ENCODE assay signal across 8 cellular contexts in the genomic region with DNA sequence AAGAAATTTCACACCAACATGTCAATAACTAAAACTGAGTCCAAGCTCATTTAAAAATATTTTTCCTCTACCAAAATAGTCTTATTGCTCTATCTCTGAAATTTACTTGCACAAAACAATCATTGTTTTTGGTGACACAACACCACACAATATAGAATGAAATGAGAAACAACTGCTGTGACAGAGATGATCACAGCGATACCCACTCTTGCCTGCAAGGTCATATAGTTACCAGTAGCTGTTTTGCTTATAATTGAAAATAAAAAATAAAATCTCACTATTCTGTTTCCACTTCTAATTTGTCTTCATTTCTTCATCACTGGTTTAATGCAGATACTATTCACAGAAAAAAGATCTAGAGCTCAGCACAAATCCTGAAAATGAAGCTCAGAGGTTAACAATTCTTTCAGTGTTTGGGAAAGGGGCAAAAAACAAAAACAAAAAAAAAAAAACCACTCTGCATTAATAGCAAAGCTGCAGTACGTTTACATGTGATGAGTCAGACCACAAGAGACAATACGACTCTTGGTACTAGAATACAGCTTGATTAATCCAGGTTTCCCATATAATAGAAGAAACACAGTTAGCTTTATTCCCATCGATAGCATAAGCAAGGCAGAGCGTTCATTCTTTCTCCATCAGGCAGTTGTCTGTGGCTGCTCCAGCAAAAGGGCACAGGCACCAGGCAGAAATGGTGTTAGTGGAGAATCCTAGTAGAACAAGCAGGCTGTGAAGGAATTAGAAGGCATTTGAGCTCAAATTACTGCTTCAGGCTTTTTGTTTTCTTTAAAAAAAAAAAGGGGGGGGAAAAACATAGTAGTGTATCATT. TPM values are rescaled to one million over a fixed set of nuclear protein-coding genes. Genes with fewer than 3 reads are reported as not detected.
DNase-seq lines count a peak whose midpoint lies in the region; ATAC-seq and TF ChIP-seq lines count a peak whose summit lies in the region.

No MANE protein-coding gene starts in this region.

- peaks cover 4 to 6% of the 10 kb centered on the region in 2 donors for H3K36me3 Mint-ChIP-seq in activated T-cell treated with anti-CD3 and anti-CD28 coated beads, Interleukin-2, amount 50 U/mL, for 72 hours (ENCODE audit: insufficient read depth in 2 of 2)
- H3K36me3 Mint-ChIP-seq in neural progenitor cell, result peaks cover 9% of the 10 kb centered on the region

- H3K27me3 ChIP-seq in neural progenitor cell, result no peaks in the 10 kb centered on the region

- DNase-seq in GM12864 (ENCODE audit: low read depth), result no peak
- peak; percentile 69 to 73 for DNase-seq in Kasumi-1 (lab: John Stamatoyannopoulos, UW)
- DNase-seq in activated T-cell treated with anti-CD3 and anti-CD28 coated beads, Interleukin-2, amount 50 U/mL, for 72 hours, result no peak
- peak; percentile 74 for DNase-seq in fibroblast of the aortic adventitia (ENCODE audit: low read depth)
- DNase-seq in neural progenitor cell (ENCODE audit: low spot score), result peak; percentile 60
- DNase-seq in activated CD4-positive, CD25-positive, alpha-beta regulatory T cell treated with anti-CD3 and anti-CD28 coated beads, Interleukin-2, amount 50 U/mL, for 72 hours, result no peak
- no peak for DNase-seq in middle frontal gyrus (ENCODE audit: extremely low spot score, low spot score)

- H4K20me1 ChIP-seq in neural progenitor cell (ENCODE audit: low read depth), result no peaks in the 10 kb centered on the region

- peaks cover 16% of the 10 kb centered on the region for H3F3A ChIP-seq in neural progenitor cell (ENCODE audit: low read depth)

- peaks cover 43% of the 10 kb centered on the region for H3K79me2 ChIP-seq in neural progenitor cell (ENCODE audit: low read depth)

- H3K4me2 ChIP-seq in neural progenitor cell, result peak overlapping the region; percentile 79

- TF ChIP-seq CTCF in GM12864 (IDR thresholded peaks at IDR 0.05; ENCODE audit: low read depth, low read length, missing control alignments) (no peak), fibroblast of the aortic adventitia (IDR thresholded peaks at IDR 0.05; ENCODE audit: insufficient read depth, low read length) (peak; percentile 10), neural progenitor cell (IDR thresholded peaks at IDR 0.05) (no peak)

- peak overlapping the region; percentile 85 for H3K27ac ChIP-seq in neural progenitor cell

- H3K9me3 Mint-ChIP-seq in activated T-cell treated with anti-CD3 and anti-CD28 coated beads, Interleukin-2, amount 50 U/mL, for 72 hours, result peaks cover 0 to 2% of the 10 kb centered on the region in 2 donors
- H3K9me3 Mint-ChIP-seq in neural progenitor cell, result peaks cover 5% of the 10 kb centered on the region

- H3K4me3 ChIP-seq in GM12864 (ENCODE audit: low read depth, low read length), result peak overlapping the region; percentile 54
- peak overlapping the region; percentile 71 for H3K4me3 ChIP-seq in fibroblast of the aortic adventitia (ENCODE audit: low read depth, low read length)
- peak overlapping the region; percentile 43 for H3K4me3 ChIP-seq in neural progenitor cell

- peaks cover 80% of the 10 kb centered on the region for H3K4me1 Mint-ChIP-seq in activated T-cell treated with anti-CD3 and anti-CD28 coated beads, Interleukin-2, amount 50 U/mL, for 72 hours (ENCODE audit: low read depth)
- peaks cover 43% of the 10 kb centered on the region for H3K4me1 Mint-ChIP-seq in neural progenitor cell

- peak overlapping the region; percentile 84 to 94 for H3K4me3 Mint-ChIP-seq in activated T-cell treated with anti-CD3 and anti-CD28 coated beads, Interleukin-2, amount 50 U/mL, for 72 hours
- H3K4me3 Mint-ChIP-seq in neural progenitor cell, result peak overlapping the region; percentile 88

- no peaks in the 10 kb centered on the region for H3K36me3 ChIP-seq in neural progenitor cell

- H2AFZ ChIP-seq in neural progenitor cell (replicated peaks), result peak overlapping the region; percentile 47

- H3K9me3 ChIP-seq in neural progenitor cell (ENCODE audit: low read depth), result no peaks in the 10 kb centered on the region

- H3K9ac ChIP-seq in neural progenitor cell, result no peak overlapping the region

- no peaks in the 10 kb centered on the region for H3K27me3 Mint-ChIP-seq in activated T-cell treated with anti-CD3 and anti-CD28 coated beads, Interleukin-2, amount 50 U/mL, for 72 hours (ENCODE audit: low read depth)
- no peaks in the 10 kb centered on the region for H3K27me3 Mint-ChIP-seq in neural progenitor cell (ENCODE audit: insufficient read depth, low read depth)

- ATAC-seq in activated T-cell treated with anti-CD3 and anti-CD28 coated beads, Interleukin-2, amount 50 U/mL, for 72 hours (replicated peaks in 1 of 2), result peak; percentile 22 to 25
- no peak for ATAC-seq in GM21723 (IDR thresholded peaks at IDR 0.05; ENCODE audit: unreplicated experiment)

- H3K4me1 ChIP-seq in neural progenitor cell, result peaks cover 45% of the 10 kb centered on the region

- peak overlapping the region; percentile 97 for H3K27ac Mint-ChIP-seq in activated T-cell treated with anti-CD3 and anti-CD28 coated beads, Interleukin-2, amount 50 U/mL, for 72 hours
- peak overlapping the region; percentile 97 for H3K27ac Mint-ChIP-seq in neural progenitor cell

RNA-seq across cellular contexts. Expression of a gene that starts 0.8 kb away (rescaled TPM):
- 10 to 100 TPM; 45.3 to 46.1 TPM for total RNA-seq in activated T-cell treated with anti-CD3 and anti-CD28 coated beads, Interleukin-2, amount 50 U/mL, for 72 hours
- 117 and 121 TPM in 2 replicates for total RNA-seq in fibroblast of the aortic adventitia (ENCODE audit: low replicate concordance)
- 29.3 and 36.4 TPM in 2 replicates for total RNA-seq in neural progenitor cell (ENCODE audit: low replicate concordance)

Comparison
In these comparisons a context has a peak if more than half of its experiments do, and no peak if none do; other contexts are left out.
1. DNase-seq: peak in Kasumi-1 (2 of 2), fibroblast of the aortic adventitia (single experiment) and neural progenitor cell (single experiment); none in GM12864 (single experiment), activated T-cell treated with anti-CD3 and anti-CD28 coated beads, Interleukin-2, amount 50 U/mL, for 72 hours (0 of 2), activated CD4-positive, CD25-positive, alpha-beta regulatory T cell treated with anti-CD3 and anti-CD28 coated beads, Interleukin-2, amount 50 U/mL, for 72 hours (single experiment) and middle frontal gyrus (single experiment).
2. Peak in every context shown above with its lines, with median percentiles within 50 percentile points of each other: H3K4me3 ChIP-seq.